13 cellular contexts compared by ENCODE assay signal in the genomic region with DNA sequence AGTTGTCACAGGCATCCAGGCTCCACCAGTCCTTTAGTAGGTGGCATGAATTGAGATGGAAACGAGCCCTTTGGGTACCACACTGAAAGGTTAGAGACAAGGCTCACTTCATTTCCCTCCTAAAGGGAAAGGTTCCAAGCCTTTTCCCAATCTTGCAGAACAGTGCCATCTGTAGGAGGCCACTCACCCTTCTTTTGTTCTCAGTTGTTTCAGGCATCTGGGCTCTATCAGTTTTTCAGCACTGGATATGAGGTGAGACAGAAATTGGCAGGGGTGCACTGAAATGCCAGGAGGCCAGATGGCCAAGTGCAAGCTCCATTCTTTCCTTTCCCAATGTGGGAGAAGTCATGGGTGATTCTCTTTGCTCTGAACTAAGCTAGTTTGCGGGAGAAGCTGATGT. TPM values are rescaled to one million over a fixed set of nuclear protein-coding genes. Genes with fewer than 3 reads are reported as not detected.
DNase-seq lines count a peak whose midpoint lies in the region; ATAC-seq and TF ChIP-seq lines count a peak whose summit lies in the region.
"Had no signal": no experiment of that assay in that cellular context is flagged by ENCODE, and none has a peak within 500 bp of the region (broad histone marks: within the 10 kb centered on the region; RNA-seq: fewer than 3 reads in every experiment).

No MANE protein-coding gene starts in this region.

- 55 to 81% (median 74%) methylated on average over 2 of the region's 2 CpGs for WGBS in heart left ventricle, 4 donors

- H2AFZ ChIP-seq in HCT116 (ENCODE audit: low read depth, low read length, poor library complexity, severe bottlenecking), result no peak overlapping the region

- no peaks in the 10 kb centered on the region for H3K27me3 Mint-ChIP-seq in naive thymus-derived CD8-positive, alpha-beta T cell
- H3K27me3 Mint-ChIP-seq in type B pancreatic cell, result no peaks in the 10 kb centered on the region
- H3K27me3 Mint-ChIP-seq: stimulated activated naive CD8-positive, alpha-beta T cell treated with anti-CD3 and anti-CD28 coated beads, Interleukin-15, amount 100 ng/mL, for 72 hours had no signal

- H3K4me2 ChIP-seq in HCT116 (ENCODE audit: low read length), result no peak overlapping the region

- DNase-seq in AG09319 (ENCODE audit: extremely low read depth, low read depth) (peak; percentile 22), HCT116 (ENCODE audit: low read depth, low spot score) (peak; percentile 6), amniotic epithelial cell (ENCODE audit: low read depth) (peak; percentile 23), heart left ventricle (peak in 4 of 5 donors; percentile 20 to 46 (median 34)), type B pancreatic cell (ENCODE audit: extremely low spot score, unreplicated experiment) (no peak), NCI-H187 treated with DMSO at 0.1 percent for 48 hours (lab: John Stamatoyannopoulos, UW) (no peak)
- no peak for DNase-seq in naive thymus-derived CD8-positive, alpha-beta T cell
- DNase-seq: HCEC 1CT; IMR-90; Peyer's patch; stimulated activated CD4-positive, alpha-beta T cell treated with anti-CD3 and anti-CD28 coated beads, Interleukin-4, amount 100 ng/mL, for 4 hours; stimulated activated naive CD8-positive, alpha-beta T cell treated with anti-CD3 and anti-CD28 coated beads, Interleukin-15, amount 100 ng/mL, for 72 hours had no signal

- H3K4me3 Mint-ChIP-seq in naive thymus-derived CD8-positive, alpha-beta T cell, result no peak overlapping the region
- H3K4me3 Mint-ChIP-seq in type B pancreatic cell, result no peak overlapping the region
- H3K4me3 Mint-ChIP-seq: stimulated activated naive CD8-positive, alpha-beta T cell treated with anti-CD3 and anti-CD28 coated beads, Interleukin-15, amount 100 ng/mL, for 72 hours had no signal

- peaks cover 0 to 52% (median 26%) of the 10 kb centered on the region in 9 donors for H3K9me3 Mint-ChIP-seq in naive thymus-derived CD8-positive, alpha-beta T cell
- H3K9me3 Mint-ChIP-seq in type B pancreatic cell, result peaks cover 20% of the 10 kb centered on the region

- no peak overlapping the region for H3K9ac ChIP-seq in HCT116 (ENCODE audit: low read length)

- intact Hi-C loops in HCT116 (cut with micrococcal nuclease), result loop anchor here (5.0 kb wide), 1 partner anchor 185 kb away; a partner anchor contains a TSS
- intact Hi-C loops in heart left ventricle (cut with DNase I), result no loop called here

- CTCF ChIA-PET in HCT116 (lab: Charles Lee), result interaction anchor here (0.7 kb wide), 1 partner anchor 9 kb away, joined by 4 read pairs; no protein-coding TSS in a partner anchor

- H3K27ac Mint-ChIP-seq in naive thymus-derived CD8-positive, alpha-beta T cell, result no peak overlapping the region
- H3K27ac Mint-ChIP-seq in type B pancreatic cell, result no peak overlapping the region
- H3K27ac Mint-ChIP-seq: stimulated activated naive CD8-positive, alpha-beta T cell treated with anti-CD3 and anti-CD28 coated beads, Interleukin-15, amount 100 ng/mL, for 72 hours had no signal

- no peaks in the 10 kb centered on the region for H4K20me1 ChIP-seq in HCT116 (ENCODE audit: insufficient read depth)

- no peaks in the 10 kb centered on the region for H3K36me3 ChIP-seq in HCT116 (ENCODE audit: control insufficient read depth in 1 of 2, insufficient read depth in 2 of 2, low read length in 2 of 2)
- H3K36me3 ChIP-seq in heart left ventricle, result no peaks in the 10 kb centered on the region

- TF ChIP-seq CTCF in AG09319 (IDR thresholded peaks at IDR 0.05; ENCODE audit: low read depth, low read length), result peak; percentile 42
- peak; percentile 22 to 48 (median 44); a peak in 5 of 6 replicates for TF ChIP-seq CTCF in HCT116 (IDR thresholded peaks at IDR 0.05 in 2 of 3, conservative IDR thresholded peaks at IDR 0.05 in 1 of 3; ENCODE audit: borderline replicate concordance in 1 of 3, insufficient read depth in 1 of 3, low read depth in 2 of 3, low read length in 2 of 3)
- TF ChIP-seq CTCF in heart left ventricle (IDR thresholded peaks at IDR 0.05), result peak in 9 of 12 donors; percentile 28 to 53 (median 33)
- TF ChIP-seq CTCF in type B pancreatic cell (conservative IDR thresholded peaks at IDR 0.05), result no peak

- H3K79me2 ChIP-seq in HCT116 (ENCODE audit: insufficient read depth, low read length), result peaks cover 5% of the 10 kb centered on the region; the same call in 1 of the 2 replicates

- H3K4me1 Mint-ChIP-seq in naive thymus-derived CD8-positive, alpha-beta T cell, result peaks cover 12 to 34% (median 24%) of the 10 kb centered on the region in 4 donors
- H3K4me1 Mint-ChIP-seq in type B pancreatic cell (ENCODE audit: unreplicated experiment), result no peaks in the 10 kb centered on the region

- H3K9me3 ChIP-seq in HCT116 (ENCODE audit: control insufficient read depth in 1 of 2, insufficient read depth in 1 of 2, low read depth in 1 of 2, low read length in 2 of 2) (0 out of 4 replicates have a peak, but pooled peaks cover 0 to 6% of the 10 kb centered on the region in 2 experiments), heart left ventricle (peaks cover 0 to 35% (median 7%) of the 10 kb centered on the region in 12 donors)

- BruUV-seq in HCT116 (replicated peaks; lab: Mats Ljungman, UMichigan), result no TSS peak

- POLR2A ChIA-PET in HCT116 (lab: Charles Lee), result no interaction called here
- POLR2A ChIA-PET in naive thymus-derived CD8-positive, alpha-beta T cell (lab: Charles Lee), result no interaction called here

- H3K4me3 ChIP-seq in HCT116 (replicated peaks in 1 of 2; ENCODE audit: low read depth in 1 of 2, low read length in 2 of 2) (no peak overlapping the region), heart left ventricle (no peak overlapping the region)
- H3K4me3 ChIP-seq: Peyer's patch had no signal

- peak; percentile 54 for TF ChIP-seq RAD21 in HCT116 (IDR thresholded peaks at IDR 0.05; ENCODE audit: low read depth)

- RAD21 ChIA-PET in HCT116 (lab: Charles Lee; ENCODE audit: low non-redundant PET in 1 of 2, low total read pairs in 2 of 2, uncharacterized antibody in 2 of 2, unreplicated experiment in 2 of 2), result no interaction called here

- no peaks in the 10 kb centered on the region for H3K9me2 ChIP-seq in HCT116 (ENCODE audit: insufficient read depth)

- H3K27ac ChIP-seq in HCT116 (ENCODE audit: low read depth, low read length) (no peak overlapping the region), heart left ventricle (no peak overlapping the region)
- H3K27ac ChIP-seq: Peyer's patch had no signal

- H3K4me1 ChIP-seq in HCT116 (ENCODE audit: control insufficient read depth in 1 of 2, insufficient read depth in 2 of 2, low read length in 2 of 2), result no peaks in the 10 kb centered on the region
- H3K4me1 ChIP-seq in heart left ventricle, result peaks cover 0 to 13% (median 2%) of the 10 kb centered on the region in 12 donors

- H3K36me3 Mint-ChIP-seq in naive thymus-derived CD8-positive, alpha-beta T cell, result peaks cover 30 to 68% (median 45%) of the 10 kb centered on the region in 3 donors
- peaks cover 39% of the 10 kb centered on the region for H3K36me3 Mint-ChIP-seq in type B pancreatic cell

- TF ChIP-seq POLR2A in HCT116 (IDR thresholded peaks at IDR 0.05; ENCODE audit: borderline replicate concordance, extremely low read depth, insufficient read depth, insufficient read length) (no peak), heart left ventricle (IDR thresholded peaks at IDR 0.05) (no peak)

- H3K27me3 ChIP-seq in HCT116 (ENCODE audit: insufficient read depth, low read length) (no peaks in the 10 kb centered on the region), heart left ventricle (no peaks in the 10 kb centered on the region)
- H3K27me3 ChIP-seq: Peyer's patch had no signal

- ATAC-seq in HCT116, result peak; percentile 74
- peak; percentile 90 to 96 (median 92) for ATAC-seq in heart left ventricle
- ATAC-seq in GM18498 (IDR thresholded peaks at IDR 0.05; ENCODE audit: unreplicated experiment), result no peak
- no peak for ATAC-seq in naive thymus-derived CD8-positive, alpha-beta T cell
- ATAC-seq: stimulated activated naive CD8-positive, alpha-beta T cell treated with anti-CD3 and anti-CD28 coated beads, Interleukin-15, amount 100 ng/mL, for 72 hours had no signal

TF ChIP-seq in HCT116, 20 proteins besides CTCF, POLR2A, EP300 and RAD21:
- TF ChIP-seq, protein P1, sequence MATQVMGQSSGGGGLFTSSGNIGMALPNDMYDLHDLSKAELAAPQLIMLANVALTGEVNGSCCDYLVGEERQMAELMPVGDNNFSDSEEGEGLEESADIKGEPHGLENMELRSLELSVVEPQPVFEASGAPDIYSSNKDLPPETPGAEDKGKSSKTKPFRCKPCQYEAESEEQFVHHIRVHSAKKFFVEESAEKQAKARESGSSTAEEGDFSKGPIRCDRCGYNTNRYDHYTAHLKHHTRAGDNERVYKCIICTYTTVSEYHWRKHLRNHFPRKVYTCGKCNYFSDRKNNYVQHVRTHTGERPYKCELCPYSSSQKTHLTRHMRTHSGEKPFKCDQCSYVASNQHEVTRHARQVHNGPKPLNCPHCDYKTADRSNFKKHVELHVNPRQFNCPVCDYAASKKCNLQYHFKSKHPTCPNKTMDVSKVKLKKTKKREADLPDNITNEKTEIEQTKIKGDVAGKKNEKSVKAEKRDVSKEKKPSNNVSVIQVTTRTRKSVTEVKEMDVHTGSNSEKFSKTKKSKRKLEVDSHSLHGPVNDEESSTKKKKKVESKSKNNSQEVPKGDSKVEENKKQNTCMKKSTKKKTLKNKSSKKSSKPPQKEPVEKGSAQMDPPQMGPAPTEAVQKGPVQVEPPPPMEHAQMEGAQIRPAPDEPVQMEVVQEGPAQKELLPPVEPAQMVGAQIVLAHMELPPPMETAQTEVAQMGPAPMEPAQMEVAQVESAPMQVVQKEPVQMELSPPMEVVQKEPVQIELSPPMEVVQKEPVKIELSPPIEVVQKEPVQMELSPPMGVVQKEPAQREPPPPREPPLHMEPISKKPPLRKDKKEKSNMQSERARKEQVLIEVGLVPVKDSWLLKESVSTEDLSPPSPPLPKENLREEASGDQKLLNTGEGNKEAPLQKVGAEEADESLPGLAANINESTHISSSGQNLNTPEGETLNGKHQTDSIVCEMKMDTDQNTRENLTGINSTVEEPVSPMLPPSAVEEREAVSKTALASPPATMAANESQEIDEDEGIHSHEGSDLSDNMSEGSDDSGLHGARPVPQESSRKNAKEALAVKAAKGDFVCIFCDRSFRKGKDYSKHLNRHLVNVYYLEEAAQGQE (IDR thresholded peaks at IDR 0.05; ENCODE audit: low read depth), result no peak

RNA-seq across cellular contexts. Expression of a gene that starts 15.2 kb away (rescaled TPM):
- 9.7 TPM for total RNA-seq in HCT116 (2021; ENCODE audit: unreplicated experiment)
- 6.5 and 8.2 TPM in 2 replicates for polyA plus RNA-seq in HCT116 (2012)
- 1 to 10 TPM; 3.8 to 8.4 (median 5.8) TPM for total RNA-seq in heart left ventricle
- 1 to 10 TPM; 2.5 to 6.6 TPM for polyA plus RNA-seq in heart left ventricle
- 10 to 100 TPM; 29.9 to 31.6 TPM for total RNA-seq in naive thymus-derived CD8-positive, alpha-beta T cell
- 10 to 100 TPM; 14.7 to 24.1 (median 19.3) TPM for polyA plus RNA-seq in naive thymus-derived CD8-positive, alpha-beta T cell
- total RNA-seq in type B pancreatic cell (ENCODE audit: low replicate concordance), result 9.9 and 11.7 TPM in 2 replicates

Comparison
In these comparisons a context has a peak if more than half of its experiments do, and no peak if none do; other contexts are left out.
1. DNase-seq: peak in AG09319 (single experiment), HCT116 (single experiment), amniotic epithelial cell (single experiment) and heart left ventricle (4 of 5); none in naive thymus-derived CD8-positive, alpha-beta T cell (0 of 10), type B pancreatic cell (single experiment) and NCI-H187 treated with DMSO at 0.1 percent for 48 hours (single experiment).
2. ATAC-seq: peak in HCT116 (single experiment) and heart left ventricle (4 of 4); none in GM18498 (single experiment) and naive thymus-derived CD8-positive, alpha-beta T cell (0 of 2).